Comparison of ENCODE assay signal across 10 cellular contexts in the genomic region with DNA sequence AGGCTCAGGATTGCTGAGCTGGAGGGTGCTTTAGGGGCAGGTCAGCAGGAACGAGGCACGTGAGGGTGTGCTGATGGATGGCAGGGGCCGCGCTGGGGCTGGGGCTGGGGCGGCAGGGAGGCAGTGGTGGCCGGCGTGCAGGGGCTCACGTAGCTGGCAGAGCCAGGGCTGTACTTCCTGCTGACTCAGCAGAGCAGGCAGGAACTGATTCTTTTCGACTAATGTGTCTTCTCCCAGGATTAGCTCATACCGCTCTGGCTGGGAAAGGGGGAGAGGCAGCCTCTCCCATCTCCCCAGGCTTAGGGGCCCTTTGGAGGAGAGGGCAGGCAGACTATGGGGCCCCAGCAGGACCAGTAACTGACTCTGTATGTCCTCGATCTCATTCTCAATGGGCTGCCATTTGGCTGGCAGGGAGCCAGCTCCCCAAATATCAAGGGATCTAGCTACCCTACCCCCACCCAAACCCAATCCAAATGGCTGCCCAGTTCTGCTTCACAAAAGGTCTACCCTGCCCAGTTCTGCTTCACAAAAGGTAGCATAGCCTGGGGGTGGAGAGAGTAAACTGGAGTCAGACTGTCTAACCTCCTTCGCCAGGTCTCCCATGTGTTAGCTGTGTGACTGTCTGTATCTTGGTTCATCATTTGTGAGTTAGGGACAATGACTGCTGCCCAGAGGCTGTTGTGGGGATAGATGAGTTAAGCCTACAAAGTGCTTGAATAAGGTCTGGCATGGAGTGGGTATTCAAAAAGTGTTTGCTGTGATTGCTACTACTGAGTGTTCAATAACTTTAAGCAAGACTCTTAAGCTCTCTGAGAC.
A peak's percentile ranks its signal among the peaks of the same experiment; 100 is the strongest.
DNase-seq lines count a peak whose midpoint lies in the region; ATAC-seq, FAIRE-seq and TF ChIP-seq lines count a peak whose summit lies in the region.
"Had no signal": no experiment of that assay in that cellular context is flagged by ENCODE, and none has a peak within 500 bp of the region (broad histone marks: within the 10 kb centered on the region; RNA-seq: fewer than 3 reads in every experiment).

No MANE protein-coding gene starts in this region.

- intact Hi-C loops in right lobe of liver (cut with DNase I): no loop called here
- intact Hi-C loops in ascending aorta (cut with DNase I): no loop called here

- ATAC-seq in right lobe of liver: peak; percentile 14 to 85 (median 59)
- ATAC-seq in HG03342 (IDR thresholded peaks at IDR 0.05; ENCODE audit: unreplicated experiment): no peak

- no peak for TF ChIP-seq CTCF in right lobe of liver (IDR thresholded peaks at IDR 0.05)
- no peak for TF ChIP-seq CTCF in GM13977 (IDR thresholded peaks at IDR 0.05; ENCODE audit: extremely low read depth, insufficient read depth, missing control alignments)
- TF ChIP-seq CTCF in ascending aorta (IDR thresholded peaks at IDR 0.05): no peak

- H3K27me3 ChIP-seq in right lobe of liver: no peaks in the 10 kb centered on the region
- H3K27me3 ChIP-seq in ascending aorta: no peaks in the 10 kb centered on the region
- H3K27me3 ChIP-seq: thyroid gland had no signal

- in situ Hi-C loops in GM13977 (cut with MboI; ENCODE audit: low pct_unique_long_range_greater_than_20kb, low sequenced_read_pairs, unreplicated experiment) (loop anchor here (25.0 kb wide), 1 partner anchor 296 kb away; a partner anchor contains a TSS), G401 (cut with HindIII; ENCODE audit: low sequenced_read_pairs) (loop anchor here (25.0 kb wide), 1 partner anchor 146 kb away; no protein-coding TSS in a partner anchor)

- H3K9me3 ChIP-seq in right lobe of liver (no peaks in the 10 kb centered on the region), ascending aorta (no peaks in the 10 kb centered on the region)
- H3K9me3 ChIP-seq: thyroid gland had no signal

- H3K36me3 Mint-ChIP-seq in activated naive CD8-positive, alpha-beta T cell treated with anti-CD3 and anti-CD28 coated beads for 36 hours: peaks cover 2% of the 10 kb centered on the region

- H3K9me3 Mint-ChIP-seq in activated naive CD8-positive, alpha-beta T cell treated with anti-CD3 and anti-CD28 coated beads for 36 hours: no peaks in the 10 kb centered on the region

- H3K4me1 Mint-ChIP-seq in activated naive CD8-positive, alpha-beta T cell treated with anti-CD3 and anti-CD28 coated beads for 36 hours: peaks cover 20% of the 10 kb centered on the region

- H3K36me3 ChIP-seq in right lobe of liver (no peaks in the 10 kb centered on the region), ascending aorta (no peaks in the 10 kb centered on the region)
- H3K36me3 ChIP-seq: thyroid gland had no signal

- H3K27ac Mint-ChIP-seq in activated naive CD8-positive, alpha-beta T cell treated with anti-CD3 and anti-CD28 coated beads for 36 hours: peak overlapping the region; percentile 25

- H3K4me1 ChIP-seq in right lobe of liver: no peaks in the 10 kb centered on the region
- H3K4me1 ChIP-seq in ascending aorta: no peaks in the 10 kb centered on the region
- H3K4me1 ChIP-seq: thyroid gland had no signal

- H3K27ac ChIP-seq in right lobe of liver (no peak overlapping the region), ascending aorta (no peak overlapping the region)
- H3K27ac ChIP-seq: thyroid gland had no signal

- peak; percentile 26 for FAIRE-seq in HTR-8/SVneo (lab: Jason Lieb, UNC)

- H3K4me3 Mint-ChIP-seq in activated naive CD8-positive, alpha-beta T cell treated with anti-CD3 and anti-CD28 coated beads for 36 hours: peak overlapping the region; percentile 45

- TF ChIP-seq POLR2A in right lobe of liver (IDR thresholded peaks at IDR 0.05): no peak

- DNase-seq in Ammon's horn (ENCODE audit: low spot score) (peak; percentile 28), HTR-8/SVneo (ENCODE audit: insufficient read length, low spot score) (peak; percentile 79), right lobe of liver (peak in 1 of 3 donors; percentile 75), GM13977 (ENCODE audit: low spot score) (no peak), ascending aorta (ENCODE audit: low spot score in 2 of 2) (no peak), G401 (ENCODE audit: low spot score) (no peak)
- DNase-seq in activated naive CD8-positive, alpha-beta T cell treated with anti-CD3 and anti-CD28 coated beads for 36 hours: peak; percentile 22

- peaks cover 4% of the 10 kb centered on the region for H3K27me3 Mint-ChIP-seq in activated naive CD8-positive, alpha-beta T cell treated with anti-CD3 and anti-CD28 coated beads for 36 hours

- H3K4me3 ChIP-seq in right lobe of liver: no peak overlapping the region
- no peak overlapping the region for H3K4me3 ChIP-seq in ascending aorta
- H3K4me3 ChIP-seq: lung, thyroid gland had no signal

- 41% methylated on average over 3 of the region's 12 CpGs for WGBS in right lobe of liver (ENCODE audit: insufficient coverage, low coverage, low lambda C conversion rate, missing lambda C conversion rate)

Comparison
In these comparisons a context has a peak if more than half of its experiments do, and no peak if none do; other contexts are left out.
1. DNase-seq: peak in Ammon's horn (single experiment), HTR-8/SVneo (single experiment) and activated naive CD8-positive, alpha-beta T cell treated with anti-CD3 and anti-CD28 coated beads for 36 hours (single experiment); none in GM13977 (single experiment), ascending aorta (0 of 2) and G401 (single experiment).